8 cellular contexts compared by ENCODE assay signal in the genomic region with DNA sequence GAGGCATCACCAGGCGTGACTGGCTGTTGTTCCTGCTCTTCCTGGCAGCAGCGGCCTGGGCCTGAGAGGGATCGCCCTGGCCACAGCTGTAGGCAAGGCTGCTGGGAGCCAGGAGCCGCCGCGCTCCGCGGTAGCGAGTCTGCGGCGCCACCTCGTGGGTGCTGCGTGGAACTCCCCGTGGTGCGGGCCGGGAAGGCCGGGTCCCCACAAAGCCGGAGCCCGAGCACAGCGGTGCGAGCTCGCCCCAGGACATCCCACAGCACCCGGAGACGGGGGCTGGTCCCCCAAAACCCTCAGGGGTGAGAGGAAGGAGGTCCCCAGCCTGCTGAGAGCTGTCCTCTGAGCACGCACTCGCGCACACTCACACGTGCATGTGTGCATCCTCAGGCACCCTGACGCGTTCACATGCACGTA.
DNase-seq lines count a peak whose midpoint lies in the region; ATAC-seq and TF ChIP-seq lines count a peak whose summit lies in the region.
"Not testable (repeated sequence)": the region's sequence is repeated elsewhere in the genome, so short reads cannot be mapped to it uniquely, and the experiment has no call there.

No MANE protein-coding gene starts in this region.

- not testable (repeated sequence) for DNase-seq in GM10266 (ENCODE audit: extremely low spot score)
- DNase-seq in PC-9 (peak; percentile 37 to 81), brain microvascular endothelial cell (peak; percentile 51), glutamatergic neuron (peak; percentile 78), mucosa of descending colon (peak; percentile 54 to 81 (median 71)), uterus (peak; percentile 44 to 63)
- peak; percentile 55 for DNase-seq in activated CD8-positive, alpha-beta T cell treated with anti-CD3 and anti-CD28 coated beads for 36 hours
- peak; percentile 52 for DNase-seq in stimulated activated CD4-positive, alpha-beta T cell treated with anti-CD3 and anti-CD28 coated beads, Interleukin-12 subunit alpha, Interleukin-12 subunit beta, amount 100 ng/mL, for 4 hours

- not testable (repeated sequence) for H3K27ac ChIP-seq in PC-9, brain microvascular endothelial cell, uterus

- not testable (repeated sequence) for H3K27me3 ChIP-seq in PC-9 (ENCODE audit: insufficient read depth, low read depth); brain microvascular endothelial cell (replicated peaks); uterus

- H3K27me3 Mint-ChIP-seq in activated CD8-positive, alpha-beta T cell treated with anti-CD3 and anti-CD28 coated beads for 36 hours; glutamatergic neuron (ENCODE audit: unreplicated experiment): not testable (repeated sequence)

- not testable (repeated sequence) for H3K36me3 Mint-ChIP-seq in activated CD8-positive, alpha-beta T cell treated with anti-CD3 and anti-CD28 coated beads for 36 hours (ENCODE audit: low read depth); glutamatergic neuron (ENCODE audit: unreplicated experiment)

- not testable (repeated sequence) for H3K4me1 Mint-ChIP-seq in activated CD8-positive, alpha-beta T cell treated with anti-CD3 and anti-CD28 coated beads for 36 hours (ENCODE audit: low read depth); glutamatergic neuron (ENCODE audit: low read depth, unreplicated experiment)

- not testable (repeated sequence) for H4K20me1 ChIP-seq in PC-9 (ENCODE audit: insufficient read depth)

- H3K9me3 ChIP-seq in PC-9 (ENCODE audit: insufficient read depth, low read depth); mucosa of descending colon; uterus: not testable (repeated sequence)

- not testable (repeated sequence) for H3K4me2 ChIP-seq in PC-9

- H3K36me3 ChIP-seq in PC-9 (ENCODE audit: low read depth); brain microvascular endothelial cell (replicated peaks); mucosa of descending colon (ENCODE audit: low read depth); uterus: not testable (repeated sequence)

- H3K4me3 ChIP-seq in PC-9; brain microvascular endothelial cell (ENCODE audit: low read depth, low read length); mucosa of descending colon; uterus: not testable (repeated sequence)

- not testable (repeated sequence) for H3K27ac Mint-ChIP-seq in activated CD8-positive, alpha-beta T cell treated with anti-CD3 and anti-CD28 coated beads for 36 hours; glutamatergic neuron (ENCODE audit: unreplicated experiment)

- TF ChIP-seq CTCF in GM10266 (IDR thresholded peaks at IDR 0.05; ENCODE audit: control insufficient read depth, insufficient read depth, low read depth, missing control alignments) (peak; percentile 31), PC-9 (conservative IDR thresholded peaks at IDR 0.05) (peak; percentile 72), brain microvascular endothelial cell (IDR thresholded peaks at IDR 0.05; ENCODE audit: low read depth, low read length, missing control alignments) (peak; percentile 47), glutamatergic neuron (IDR thresholded peaks at IDR 0.05; ENCODE audit: partially characterized antibody, unreplicated experiment) (peak; percentile 70), mucosa of descending colon (IDR thresholded peaks at IDR 0.05) (peak; percentile 41), uterus (IDR thresholded peaks at IDR 0.05) (peak; percentile 31 to 61 (median 50))
- TF ChIP-seq CTCF in activated CD8-positive, alpha-beta T cell treated with anti-CD3 and anti-CD28 coated beads for 36 hours (IDR thresholded peaks at IDR 0.05): peak; percentile 69

- not testable (repeated sequence) for BruUV-seq in PC-9 (replicated peaks; lab: Mats Ljungman, UMichigan)

- CTCF ChIA-PET in PC-9 (lab: Charles Lee); activated CD8-positive, alpha-beta T cell treated with anti-CD3 and anti-CD28 coated beads for 36 hours (lab: Charles Lee): not testable (repeated sequence)

- not testable (repeated sequence) for H3K9me2 ChIP-seq in PC-9 (ENCODE audit: insufficient read depth)

- in situ Hi-C loops in brain microvascular endothelial cell (cut with HindIII; ENCODE audit: low pct_ligation_motif_present, low sequenced_read_pairs): not testable (repeated sequence)

- POLR2A ChIA-PET in PC-9 (lab: Charles Lee; ENCODE audit: unreplicated experiment); activated CD8-positive, alpha-beta T cell treated with anti-CD3 and anti-CD28 coated beads for 36 hours (lab: Charles Lee): not testable (repeated sequence)

- not testable (repeated sequence) for H3F3A ChIP-seq in PC-9 (ENCODE audit: insufficient read depth, low read depth)

- H2AFZ ChIP-seq in PC-9: not testable (repeated sequence)

- H3K4me1 ChIP-seq in PC-9 (replicated peaks; ENCODE audit: insufficient read depth); mucosa of descending colon (ENCODE audit: low read depth); uterus: not testable (repeated sequence)

- intact Hi-C loops in PC-9 (cut with micrococcal nuclease; ENCODE audit: unreplicated experiment); activated CD8-positive, alpha-beta T cell treated with anti-CD3 and anti-CD28 coated beads for 36 hours (cut with micrococcal nuclease); mucosa of descending colon (cut with DNase I, micrococcal nuclease); uterus (cut with DNase I; ENCODE audit: low total_unique reads): not testable (repeated sequence)

- not testable (repeated sequence) for H3K79me2 ChIP-seq in PC-9 (ENCODE audit: low read depth)

- not testable (repeated sequence) for ATAC-seq in activated CD8-positive, alpha-beta T cell treated with anti-CD3 and anti-CD28 coated beads for 36 hours; mucosa of descending colon

- H3K9me3 Mint-ChIP-seq in activated CD8-positive, alpha-beta T cell treated with anti-CD3 and anti-CD28 coated beads for 36 hours; glutamatergic neuron (ENCODE audit: unreplicated experiment): not testable (repeated sequence)

- not testable (repeated sequence) for H3K4me3 Mint-ChIP-seq in activated CD8-positive, alpha-beta T cell treated with anti-CD3 and anti-CD28 coated beads for 36 hours; glutamatergic neuron (ENCODE audit: unreplicated experiment)

- TF ChIP-seq POLR2A in uterus (IDR thresholded peaks at IDR 0.05): not testable (repeated sequence)
